23 cellular contexts compared by ENCODE assay signal in the genomic region with DNA sequence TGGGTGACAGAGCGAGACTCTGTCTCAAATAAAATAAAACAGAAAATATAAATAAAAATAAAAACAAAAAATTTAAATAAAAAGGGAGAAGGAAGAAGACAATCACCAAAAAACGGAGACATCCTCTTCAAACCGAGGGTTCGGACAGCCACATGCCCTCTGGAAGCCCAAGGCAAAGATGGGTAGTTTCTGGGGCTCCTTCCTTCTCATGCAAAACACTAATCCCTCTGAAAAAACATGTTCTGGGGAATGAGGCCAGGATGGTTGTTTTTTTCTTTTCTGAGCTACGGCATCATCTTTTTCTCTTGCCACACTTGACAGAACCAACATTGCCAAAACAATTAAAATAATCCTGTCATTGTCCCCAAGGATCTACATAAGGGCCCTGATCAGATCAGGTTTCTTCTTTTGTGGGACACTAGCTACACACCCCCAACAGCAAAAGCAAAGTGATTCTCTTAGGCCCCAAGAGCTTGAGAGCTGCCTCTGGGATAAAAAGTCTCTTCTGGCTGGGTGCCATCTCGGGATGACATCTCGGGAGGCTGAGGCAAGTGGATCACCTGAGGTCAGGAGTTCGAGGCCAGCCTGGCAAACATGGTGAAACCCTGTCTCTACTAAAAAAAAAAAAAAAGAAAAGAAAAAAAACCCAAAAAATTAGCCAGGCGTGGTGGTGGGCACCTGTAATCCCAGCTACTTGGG.
"Had no signal": no experiment of that assay in that cellular context is flagged by ENCODE, and none has a peak within 500 bp of the region (broad histone marks: within the 10 kb centered on the region; RNA-seq: fewer than 3 reads in every experiment).

No MANE protein-coding gene starts in this region.

- H3K27me3 Mint-ChIP-seq: activated B cell treated with CpG ODN at 0.5 μM for 24 hours; activated CD4-positive, alpha-beta T cell treated with anti-CD3 and anti-CD28 coated beads for 36 hours; activated naive CD8-positive, alpha-beta T cell; naive thymus-derived CD4-positive, alpha-beta T cell; progenitor cell of endocrine pancreas had no signal

- H3K36me3 Mint-ChIP-seq: activated naive CD8-positive, alpha-beta T cell; naive thymus-derived CD4-positive, alpha-beta T cell; stimulated activated naive B cell treated with anti-CD40 and anti-IgM and Interleukin-4, amounts not matched to agents 10 μg/mL and 1 μg/mL and 100 μg/mL, for 72 hours had no signal

- H3K27ac Mint-ChIP-seq: activated B cell treated with CpG ODN at 0.5 μM for 24 hours; activated CD4-positive, alpha-beta T cell treated with anti-CD3 and anti-CD28 coated beads for 36 hours; activated naive CD8-positive, alpha-beta T cell; activated T-helper 2 cell treated with anti-CD3 and anti-CD28 coated beads, Interferon-gamma antibody, Interleukin-2, Interleukin-4, amounts not matched to agents 10 μg/mL and 5 μg/mL and 100 μg/mL, durations not matched to agents 14 hours and 24 hours and 36 hours; naive thymus-derived CD4-positive, alpha-beta T cell; progenitor cell of endocrine pancreas; stimulated activated naive B cell treated with anti-CD40 and anti-IgM and Interleukin-4, amounts not matched to agents 10 μg/mL and 1 μg/mL and 100 μg/mL, for 72 hours had no signal

- H3K4me3 ChIP-seq: adrenal gland, left lung, uterus had no signal

- DNase-seq: activated B cell treated with CpG ODN at 0.5 μM for 24 hours; activated CD4-positive, alpha-beta T cell treated with anti-CD3 and anti-CD28 coated beads for 36 hours; activated CD4-positive, alpha-beta T cell treated with anti-CD3 and anti-CD28 coated beads, Interleukin-2, amount 50 U/mL, for 4 hours; activated CD8-positive, alpha-beta memory T cell treated with anti-CD3 and anti-CD28 coated beads for 24 hours; activated CD8-positive, alpha-beta memory T cell treated with anti-CD3 and anti-CD28 coated beads, Interleukin-2, amount 50 U/mL, for 48 hours; activated naive CD4-positive, alpha-beta T cell; activated T-cell treated with anti-CD3 and anti-CD28 coated beads, Interleukin-2, amount 50 U/mL, for 4 hours; adrenal gland; central memory CD4-positive, alpha-beta T cell; effector memory CD4-positive, alpha-beta T cell; foreskin keratinocyte; naive thymus-derived CD4-positive, alpha-beta T cell; retina; stimulated activated CD4-positive, alpha-beta T cell treated with anti-CD3 and anti-CD28 coated beads, Interleukin-2, amount 100 ng/mL, for 48 hours; stimulated activated CD8-positive, alpha-beta memory T cell treated with anti-CD3 and anti-CD28 coated beads, Interleukin-4, amount 100 ng/mL, for 48 hours; stimulated activated naive B cell treated with anti-CD40 and anti-IgM and Interleukin-4, amounts not matched to agents 10 μg/mL and 1 μg/mL and 100 μg/mL, for 72 hours; trophoblast cell; uterus had no signal

- H3K4me1 ChIP-seq: uterus had no signal

- H3K4me1 Mint-ChIP-seq: activated CD4-positive, alpha-beta T cell treated with anti-CD3 and anti-CD28 coated beads for 36 hours had no signal

- H3K27me3 ChIP-seq: adrenal gland, foreskin keratinocyte, left lung, uterus had no signal

- H3K27ac ChIP-seq: adrenal gland, foreskin keratinocyte, left lung, uterus had no signal

- H3K9me3 ChIP-seq: adrenal gland, left lung, uterus had no signal

- FAIRE-seq: astrocyte had no signal

- H3K9me3 Mint-ChIP-seq: activated B cell treated with CpG ODN at 0.5 μM for 24 hours; activated T-cell treated with anti-CD3 and anti-CD28 coated beads, Interleukin-2, amount 50 U/mL, for 4 hours; activated T-helper 2 cell treated with anti-CD3 and anti-CD28 coated beads, Interferon-gamma antibody, Interleukin-2, Interleukin-4, amounts not matched to agents 10 μg/mL and 5 μg/mL and 100 μg/mL, durations not matched to agents 14 hours and 24 hours and 36 hours; naive thymus-derived CD4-positive, alpha-beta T cell; stimulated activated naive B cell treated with anti-CD40 and anti-IgM and Interleukin-4, amounts not matched to agents 10 μg/mL and 1 μg/mL and 100 μg/mL, for 72 hours had no signal

- ATAC-seq: activated CD4-positive, alpha-beta T cell treated with anti-CD3 and anti-CD28 coated beads for 36 hours; activated T-cell treated with anti-CD3 and anti-CD28 coated beads, Interleukin-2, amount 50 U/mL, for 4 hours; foreskin keratinocyte; left lung; naive thymus-derived CD4-positive, alpha-beta T cell; stimulated activated naive B cell treated with anti-CD40 and anti-IgM and Interleukin-4, amounts not matched to agents 10 μg/mL and 1 μg/mL and 100 μg/mL, for 72 hours had no signal

- H3K4me3 Mint-ChIP-seq: activated B cell treated with CpG ODN at 0.5 μM for 24 hours; activated CD4-positive, alpha-beta T cell treated with anti-CD3 and anti-CD28 coated beads for 36 hours; activated naive CD8-positive, alpha-beta T cell; activated T-cell treated with anti-CD3 and anti-CD28 coated beads, Interleukin-2, amount 50 U/mL, for 4 hours; naive thymus-derived CD4-positive, alpha-beta T cell; stimulated activated naive B cell treated with anti-CD40 and anti-IgM and Interleukin-4, amounts not matched to agents 10 μg/mL and 1 μg/mL and 100 μg/mL, for 72 hours had no signal

- H3K36me3 ChIP-seq: adrenal gland, left lung, uterus had no signal
